Comparison of ENCODE assay signal across 8 cellular contexts in genomic region chr6:160750276-160750689, GRCh38. TPM values are rescaled to one million over a fixed set of nuclear protein-coding genes. Genes with fewer than 3 reads are reported as not detected.
DNase-seq lines count a peak whose midpoint lies in the region; ATAC-seq, FAIRE-seq and TF ChIP-seq lines count a peak whose summit lies in the region.

No MANE protein-coding gene starts in this region.

- no peaks in the 10 kb centered on the region for H3K27me3 ChIP-seq in HUES64 (ENCODE audit: insufficient read depth, low read length)
- peaks cover 25% of the 10 kb centered on the region for H3K27me3 ChIP-seq in foreskin keratinocyte

- TF ChIP-seq CTCF in GM13977 (IDR thresholded peaks at IDR 0.05; ENCODE audit: extremely low read depth, insufficient read depth, missing control alignments) (peak; percentile 75), foreskin keratinocyte (conservative IDR thresholded peaks at IDR 0.05) (peak; percentile 79)

- no peaks in the 10 kb centered on the region for H3K9me3 ChIP-seq in HUES64 (ENCODE audit: insufficient read depth, low read depth, low read length)

- no peak overlapping the region for H3K27ac ChIP-seq in HUES64 (ENCODE audit: low read depth, low read length)
- H3K27ac ChIP-seq in foreskin keratinocyte: no peak overlapping the region

- in situ Hi-C loops in GM13977 (cut with MboI; ENCODE audit: low pct_unique_long_range_greater_than_20kb, low sequenced_read_pairs, unreplicated experiment): loop anchor here (25.0 kb wide), 1 partner anchor 187 kb away; no protein-coding TSS in a partner anchor

- H3K4me1 ChIP-seq in HUES64 (ENCODE audit: insufficient read depth, low read length): peaks cover under 1% of the 10 kb centered on the region; the same call in 1 of the 2 replicates
- H3K4me1 ChIP-seq in foreskin keratinocyte: no peaks in the 10 kb centered on the region

- 38% methylated on average over 5 of the region's 5 CpGs for WGBS in HUES64

- DNase-seq in GM13977 (ENCODE audit: low spot score): peak; percentile 30
- peak in 1 of 2 donors; percentile 27 for DNase-seq in foreskin keratinocyte
- no peak for DNase-seq in activated CD4-positive, CD25-positive, alpha-beta regulatory T cell (lab: John Stamatoyannopoulos, UW)
- no peak for DNase-seq in SKM-1 (lab: John Stamatoyannopoulos, UW; ENCODE audit: unreplicated experiment)
- no peak for DNase-seq in RCC 7860 (ENCODE audit: low spot score)
- DNase-seq in 8988T: no peak

- peak overlapping the region; percentile 61 for H3K9ac ChIP-seq in HUES64 (ENCODE audit: low read depth, low read length)

- H3K4me3 ChIP-seq in HUES64 (ENCODE audit: low read length): peak overlapping the region; percentile 31; the same call in 1 of the 2 replicates

- ATAC-seq in GM21529 (IDR thresholded peaks at IDR 0.05; ENCODE audit: unreplicated experiment): peak; percentile 94
- ATAC-seq in foreskin keratinocyte: peak; percentile 85

- no peaks in the 10 kb centered on the region for H3K36me3 ChIP-seq in HUES64 (ENCODE audit: insufficient read depth, low read length)

- no peak for FAIRE-seq in RCC 7860 (lab: Jason Lieb, UNC)

RNA-seq across cellular contexts. Expression of gene PLG, which starts 48.2 kb away (rescaled TPM):
- polyA plus RNA-seq in HUES64 (2013, experiment 1 of 2): not detected
- polyA plus RNA-seq in HUES64 (2013, experiment 2 of 2): 0.38 TPM
- total RNA-seq in foreskin keratinocyte: not detected in 2 replicates
- polyA plus RNA-seq in foreskin keratinocyte: not detected in 2 replicates
